Comparison of ENCODE assay signal across 8 cellular contexts in the genomic region with DNA sequence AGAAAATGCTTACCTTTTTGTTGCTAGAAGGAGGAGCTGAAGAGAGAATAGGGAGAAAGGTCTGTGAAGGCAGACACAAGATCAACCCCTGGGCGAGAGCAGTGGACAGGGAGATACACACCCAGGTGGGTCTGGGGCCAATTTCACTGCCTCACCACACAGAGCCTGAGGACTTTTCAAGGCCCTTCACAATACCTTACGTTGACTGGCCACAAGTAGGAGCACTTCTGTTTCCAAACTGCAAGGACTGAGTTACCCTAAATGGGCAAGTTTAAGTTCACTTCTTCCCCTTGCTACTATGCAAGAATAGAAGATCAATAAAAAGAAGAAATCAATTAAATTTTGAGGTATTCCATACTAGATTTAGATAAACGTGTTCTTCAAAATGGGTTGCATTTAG.
DNase-seq lines count a peak whose midpoint lies in the region; ATAC-seq and TF ChIP-seq lines count a peak whose summit lies in the region.

No MANE protein-coding gene starts in this region.

- ATAC-seq in GM18519 (IDR thresholded peaks at IDR 0.05; ENCODE audit: low FRiP score, unreplicated experiment) (peak; percentile 91), HG02870 (IDR thresholded peaks at IDR 0.05; ENCODE audit: unreplicated experiment) (peak; percentile 93), mucosa of descending colon (peak; percentile 77)

- H3K4me1 ChIP-seq in mucosa of descending colon (ENCODE audit: low read depth) (peaks cover 9% of the 10 kb centered on the region), esophagus muscularis mucosa (peaks cover 0 to 34% (median 26%) of the 10 kb centered on the region in 4 donors)

- intact Hi-C loops in mucosa of descending colon (cut with DNase I, micrococcal nuclease): no loop called here
- intact Hi-C loops in esophagus muscularis mucosa (cut with DNase I): no loop called here

- H3K36me3 ChIP-seq in mucosa of descending colon (ENCODE audit: low read depth) (no peaks in the 10 kb centered on the region), esophagus muscularis mucosa (no peaks in the 10 kb centered on the region)

- WGBS in esophagus muscularis mucosa: 40% methylated on average over 3 of the region's 3 CpGs

- TF ChIP-seq CTCF in cardiac fibroblast (IDR thresholded peaks at IDR 0.05; ENCODE audit: low read depth, low read length) (peak; percentile 79), mucosa of descending colon (IDR thresholded peaks at IDR 0.05) (no peak), esophagus muscularis mucosa (IDR thresholded peaks at IDR 0.05) (peak in 1 of 3 experiments; percentile 40)

- H3K27me3 ChIP-seq in esophagus muscularis mucosa: no peaks in the 10 kb centered on the region

- H3K9me3 ChIP-seq in mucosa of descending colon (no peaks in the 10 kb centered on the region), esophagus muscularis mucosa (no peaks in the 10 kb centered on the region)

- TF ChIP-seq EP300 in esophagus muscularis mucosa (IDR thresholded peaks at IDR 0.05): no peak

- DNase-seq in COR-L47 (lab: John Stamatoyannopoulos, UW) (peak; percentile 18), NCI-H2107 treated with DMSO at 0.1 percent for 48 hours (lab: John Stamatoyannopoulos, UW; ENCODE audit: unreplicated experiment) (peak; percentile 11), cardiac fibroblast (ENCODE audit: low read depth in 2 of 2) (peak; percentile 75 to 78), mucosa of descending colon (peak in 1 of 3 donors; percentile 38), esophagus muscularis mucosa (ENCODE audit: extremely low spot score) (no peak), inferior parietal cortex (ENCODE audit: extremely low spot score) (no peak)

- H3K27ac ChIP-seq in esophagus muscularis mucosa (replicated peaks in 1 of 4): no peak overlapping the region

- H3K4me3 ChIP-seq in cardiac fibroblast (replicated peaks in 1 of 2; ENCODE audit: low read depth in 2 of 2, low read length in 2 of 2) (no peak overlapping the region), mucosa of descending colon (no peak overlapping the region), esophagus muscularis mucosa (no peak overlapping the region)

- TF ChIP-seq POLR2A in esophagus muscularis mucosa (IDR thresholded peaks at IDR 0.05; ENCODE audit: low read depth): no peak

Comparison
In these comparisons a context has a peak if more than half of its experiments do, and no peak if none do; other contexts are left out.
1. DNase-seq: peak in COR-L47 (single experiment), NCI-H2107 treated with DMSO at 0.1 percent for 48 hours (single experiment) and cardiac fibroblast (2 of 2); none in esophagus muscularis mucosa (single experiment) and inferior parietal cortex (single experiment).
2. Peak in every context shown above with its lines, with median percentiles within 50 percentile points of each other: ATAC-seq.